ENCODE assay signal across 31 cellular contexts in genomic region chr6:44145839-44146238, GRCh38. TPM values are rescaled to one million over a fixed set of nuclear protein-coding genes. Genes with fewer than 3 reads are reported as not detected.
"Had no signal": no experiment of that assay in that cellular context is flagged by ENCODE, and none has a peak within 500 bp of the region (broad histone marks: within the 10 kb centered on the region; RNA-seq: fewer than 3 reads in every experiment).

No MANE protein-coding gene starts in this region.

- H3K4me1 ChIP-seq: colonic mucosa, gastrocnemius medialis, left lung, neural progenitor cell, prostate gland, testis, tibial artery had no signal

- H3K9me3 Mint-ChIP-seq: dendritic cell treated with granulocyte-macrophage colony-stimulating factor and Interleukin-4, amounts not matched to agents 40 ng/mL and 50 ng/mL, for 4 days; endodermal cell; naive thymus-derived CD4-positive, alpha-beta T cell; nephron; neural progenitor cell; stimulated activated memory B cell treated with anti-CD40 and anti-IgM and Interleukin-4, amounts not matched to agents 10 μg/mL and 1 μg/mL and 100 μg/mL, for 72 hours; type B pancreatic cell had no signal

- H3K4me2 ChIP-seq: hepatocyte, neural progenitor cell, smooth muscle cell had no signal

- H3K27ac ChIP-seq: colonic mucosa, epithelial cell of prostate, hepatocyte, left lung, neural progenitor cell, prostate gland, right atrium auricular region, testis, tibial artery had no signal

- H3K4me1 Mint-ChIP-seq: endodermal cell, nephron, neural progenitor cell had no signal

- H3K79me2 ChIP-seq: hepatocyte had no signal

- H3K27me3 ChIP-seq: colonic mucosa, gastrocnemius medialis, hepatocyte, left lung, neural progenitor cell, right atrium auricular region, testis, tibial artery had no signal

- DNase-seq: colonic mucosa; effector CD8-positive, alpha-beta T cell; endodermal cell; foreskin fibroblast; gastrocnemius medialis; head of caudate nucleus; kidney; left lung; mesenchymal stem cell; midbrain; naive thymus-derived CD4-positive, alpha-beta T cell; nucleus accumbens; stimulated activated CD4-positive, alpha-beta T cell treated with anti-CD3 and anti-CD28 coated beads, Interleukin-2, amount 100 ng/mL, for 24 hours; stimulated activated CD4-positive, alpha-beta T cell treated with anti-CD3 and anti-CD28 coated beads, Interleukin-4, amount 100 ng/mL, for 24 hours; stimulated activated naive CD8-positive, alpha-beta T cell treated with anti-CD3 and anti-CD28 coated beads, Interleukin-15, Interleukin-2, amounts not matched to agents 100 U/mL and 50 U/mL, for 24 hours; substantia nigra; testis; tibial artery had no signal

- H3K36me3 ChIP-seq: colonic mucosa, neural progenitor cell had no signal

- H3K9ac ChIP-seq: neural progenitor cell had no signal

- H3K27me3 Mint-ChIP-seq: dendritic cell treated with granulocyte-macrophage colony-stimulating factor and Interleukin-4, amounts not matched to agents 40 ng/mL and 50 ng/mL, for 4 days; naive thymus-derived CD4-positive, alpha-beta T cell; stimulated activated memory B cell treated with anti-CD40 and anti-IgM and Interleukin-4, amounts not matched to agents 10 μg/mL and 1 μg/mL and 100 μg/mL, for 72 hours; type B pancreatic cell had no signal

- H3K27ac Mint-ChIP-seq: dendritic cell treated with granulocyte-macrophage colony-stimulating factor and Interleukin-4, amounts not matched to agents 40 ng/mL and 50 ng/mL, for 4 days; endodermal cell; nephron; neural progenitor cell; stimulated activated memory B cell treated with anti-CD40 and anti-IgM and Interleukin-4, amounts not matched to agents 10 μg/mL and 1 μg/mL and 100 μg/mL, for 72 hours; type B pancreatic cell had no signal

- ATAC-seq: esophagus mucosa; gastrocnemius medialis; left lung; naive thymus-derived CD4-positive, alpha-beta T cell; sciatic nerve; stimulated activated memory B cell treated with anti-CD40 and anti-IgM and Interleukin-4, amounts not matched to agents 10 μg/mL and 1 μg/mL and 100 μg/mL, for 72 hours; stimulated activated naive CD8-positive, alpha-beta T cell treated with anti-CD3 and anti-CD28 coated beads, Interleukin-15, Interleukin-2, amounts not matched to agents 100 U/mL and 50 U/mL, for 24 hours had no signal

- H3K4me3 Mint-ChIP-seq: dendritic cell treated with granulocyte-macrophage colony-stimulating factor and Interleukin-4, amounts not matched to agents 40 ng/mL and 50 ng/mL, for 4 days; endodermal cell; naive thymus-derived CD4-positive, alpha-beta T cell; nephron; neural progenitor cell; stimulated activated memory B cell treated with anti-CD40 and anti-IgM and Interleukin-4, amounts not matched to agents 10 μg/mL and 1 μg/mL and 100 μg/mL, for 72 hours; type B pancreatic cell had no signal

- H3K9me3 ChIP-seq: colonic mucosa, gastrocnemius medialis, left lung, prostate gland, right atrium auricular region, testis, tibial artery had no signal

- H3K4me3 ChIP-seq: colonic mucosa, gastrocnemius medialis, hepatocyte, left lung, neural progenitor cell, prostate gland, right atrium auricular region, smooth muscle cell, testis, tibial artery had no signal

RNA-seq across cellular contexts. Expression of gene CAPN11, which starts 12.8 kb away (rescaled TPM):
- total RNA-seq: osteocyte, smooth muscle cell had no signal
- polyA plus RNA-seq: naive thymus-derived CD4-positive, alpha-beta T cell had no signal
